Comparison of ENCODE assay signal across 18 cellular contexts in genomic region chr10:98107644-98108430, GRCh38. TPM values are rescaled to one million over a fixed set of nuclear protein-coding genes. Genes with fewer than 3 reads are reported as not detected.
DNase-seq lines count a peak whose midpoint lies in the region; ATAC-seq lines count a peak whose summit lies in the region.
"Had no signal": no experiment of that assay in that cellular context is flagged by ENCODE, and none has a peak within 500 bp of the region (broad histone marks: within the 10 kb centered on the region; RNA-seq: fewer than 3 reads in every experiment).

No MANE protein-coding gene starts in this region.

- CTCF ChIA-PET in activated CD8-positive, alpha-beta memory T cell treated with anti-CD3 and anti-CD28 coated beads, Interleukin-2, amount 10 ng/mL, durations not matched to agents 7 days and 5 days (lab: Charles Lee), result no interaction called here

- no peaks in the 10 kb centered on the region for H3K36me3 Mint-ChIP-seq in activated CD8-positive, alpha-beta memory T cell treated with anti-CD3 and anti-CD28 coated beads, Interleukin-2, amount 10 ng/mL, durations not matched to agents 7 days and 5 days
- H3K36me3 Mint-ChIP-seq: IgD-negative memory B cell had no signal

- H3K4me1 Mint-ChIP-seq in activated CD8-positive, alpha-beta memory T cell treated with anti-CD3 and anti-CD28 coated beads, Interleukin-2, amount 10 ng/mL, durations not matched to agents 7 days and 5 days, result no peaks in the 10 kb centered on the region
- H3K4me1 Mint-ChIP-seq: B cell, IgD-negative memory B cell had no signal

- no peak for ATAC-seq in activated CD8-positive, alpha-beta memory T cell treated with anti-CD3 and anti-CD28 coated beads, Interleukin-2, amount 10 ng/mL, durations not matched to agents 7 days and 5 days
- ATAC-seq in HG02588 (IDR thresholded peaks at IDR 0.05; ENCODE audit: unreplicated experiment), result no peak
- ATAC-seq in GM21447 (IDR thresholded peaks at IDR 0.05; ENCODE audit: unreplicated experiment), result no peak
- ATAC-seq: Panc1 had no signal

- peaks cover 25% of the 10 kb centered on the region for H3K27me3 Mint-ChIP-seq in activated CD8-positive, alpha-beta memory T cell treated with anti-CD3 and anti-CD28 coated beads, Interleukin-2, amount 10 ng/mL, durations not matched to agents 7 days and 5 days

- no peak overlapping the region for H3K4me3 Mint-ChIP-seq in activated CD8-positive, alpha-beta memory T cell treated with anti-CD3 and anti-CD28 coated beads, Interleukin-2, amount 10 ng/mL, durations not matched to agents 7 days and 5 days
- H3K4me3 Mint-ChIP-seq: B cell; CD4-positive, alpha-beta T cell; IgD-negative memory B cell had no signal

- no peak overlapping the region for H3K27ac Mint-ChIP-seq in activated CD8-positive, alpha-beta memory T cell treated with anti-CD3 and anti-CD28 coated beads, Interleukin-2, amount 10 ng/mL, durations not matched to agents 7 days and 5 days
- H3K27ac Mint-ChIP-seq: B cell; CD4-positive, alpha-beta T cell; IgD-negative memory B cell had no signal

- peak; percentile 1 for DNase-seq in activated CD8-positive, alpha-beta memory T cell treated with anti-CD3 and anti-CD28 coated beads for 24 hours
- DNase-seq in activated CD8-positive, alpha-beta memory T cell treated with anti-CD3 and anti-CD28 coated beads, Interleukin-2, amount 10 ng/mL, durations not matched to agents 7 days and 5 days, result no peak
- DNase-seq in OCI-M1 (lab: John Stamatoyannopoulos, UW) (peak; percentile 31), medulla oblongata (ENCODE audit: extremely low spot score) (peak; percentile 29), ACHN (no peak)
- no peak for DNase-seq in activated T-cell treated with anti-CD3 and anti-CD28 coated beads, Interleukin-2, amount 50 U/mL, for 1 hour
- DNase-seq: Calu3; CD4-positive, alpha-beta T cell; GOT3; NCI-H1105 treated with DMSO at 0.1 percent for 48 hours; NCI-H1694 treated with DMSO at 0.1 percent for 48 hours; NCI-H226; NCI-H526 treated with DMSO at 0.1 percent for 48 hours had no signal

- no peaks in the 10 kb centered on the region for H3K9me3 Mint-ChIP-seq in activated CD8-positive, alpha-beta memory T cell treated with anti-CD3 and anti-CD28 coated beads, Interleukin-2, amount 10 ng/mL, durations not matched to agents 7 days and 5 days (ENCODE audit: low read depth)
- H3K9me3 Mint-ChIP-seq: CD4-positive, alpha-beta T cell had no signal

- in situ Hi-C loops in ACHN (cut with HindIII; ENCODE audit: low pct_ligation_motif_present, low pct_unique_long_range_greater_than_20kb, low sequenced_read_pairs), result no loop called here

RNA-seq across cellular contexts. Expression of gene R3HCC1L, which starts 26.6 kb away (rescaled TPM):
- 10 to 100 TPM; 17.4 to 19.1 TPM for total RNA-seq in activated CD8-positive, alpha-beta memory T cell treated with anti-CD3 and anti-CD28 coated beads, Interleukin-2, amount 10 ng/mL, durations not matched to agents 7 days and 5 days

Comparison
In these comparisons a context has a peak if more than half of its experiments do, and no peak if none do; other contexts are left out.
1. DNase-seq: peak in activated CD8-positive, alpha-beta memory T cell treated with anti-CD3 and anti-CD28 coated beads for 24 hours (single experiment), OCI-M1 (single experiment) and medulla oblongata (single experiment); none in activated CD8-positive, alpha-beta memory T cell treated with anti-CD3 and anti-CD28 coated beads, Interleukin-2, amount 10 ng/mL, durations not matched to agents 7 days and 5 days (single experiment), ACHN (single experiment) and activated T-cell treated with anti-CD3 and anti-CD28 coated beads, Interleukin-2, amount 50 U/mL, for 1 hour (single experiment).